Comparison of ENCODE assay signal across 1 cellular context in genomic region chr1:89573410-89573809, GRCh38.
TF ChIP-seq lines count a peak whose summit lies in the region.

No MANE protein-coding gene starts in this region.

TF ChIP-seq in IMR-90, 13 proteins besides CTCF, POLR2A, EP300 and RAD21:
- TF ChIP-seq BHLHE40 (IDR thresholded peaks at IDR 0.05; ENCODE audit: low read depth, low read length) (no peak), MAFK (IDR thresholded peaks at IDR 0.05; ENCODE audit: low read depth, low read length) (peak; percentile 86)
